1 cellular context compared by ENCODE assay signal in genomic region chr19:45158503-45159026, GRCh38.
TF ChIP-seq lines count a peak whose summit lies in the region.

No MANE protein-coding gene starts in this region.

TF ChIP-seq in WTC11, 78 proteins besides CTCF, POLR2A, EP300 and RAD21 (continued from another document):
- TF ChIP-seq, protein P1, sequence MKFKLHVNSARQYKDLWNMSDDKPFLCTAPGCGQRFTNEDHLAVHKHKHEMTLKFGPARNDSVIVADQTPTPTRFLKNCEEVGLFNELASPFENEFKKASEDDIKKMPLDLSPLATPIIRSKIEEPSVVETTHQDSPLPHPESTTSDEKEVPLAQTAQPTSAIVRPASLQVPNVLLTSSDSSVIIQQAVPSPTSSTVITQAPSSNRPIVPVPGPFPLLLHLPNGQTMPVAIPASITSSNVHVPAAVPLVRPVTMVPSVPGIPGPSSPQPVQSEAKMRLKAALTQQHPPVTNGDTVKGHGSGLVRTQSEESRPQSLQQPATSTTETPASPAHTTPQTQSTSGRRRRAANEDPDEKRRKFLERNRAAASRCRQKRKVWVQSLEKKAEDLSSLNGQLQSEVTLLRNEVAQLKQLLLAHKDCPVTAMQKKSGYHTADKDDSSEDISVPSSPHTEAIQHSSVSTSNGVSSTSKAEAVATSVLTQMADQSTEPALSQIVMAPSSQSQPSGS (CRISPR knock-in tag; IDR thresholded peaks at IDR 0.05; ENCODE audit: borderline replicate concordance, low read depth), result no peak
- no peak for TF ChIP-seq E2F1 (CRISPR knock-in tag; IDR thresholded peaks at IDR 0.05)
- TF ChIP-seq CREM (CRISPR knock-in tag; IDR thresholded peaks at IDR 0.05), result no peak
- TF ChIP-seq ELF4 (CRISPR knock-in tag; IDR thresholded peaks at IDR 0.05; ENCODE audit: low read depth), result no peak
- TF ChIP-seq NFYB (CRISPR knock-in tag; conservative IDR thresholded peaks at IDR 0.05; ENCODE audit: low read depth), result no peak
- no peak for TF ChIP-seq ZBTB21 (CRISPR knock-in tag; IDR thresholded peaks at IDR 0.05; ENCODE audit: borderline replicate concordance)
- TF ChIP-seq MAX (CRISPR knock-in tag; IDR thresholded peaks at IDR 0.05), result no peak
- TF ChIP-seq ESRRA (CRISPR knock-in tag; IDR thresholded peaks at IDR 0.05; ENCODE audit: borderline replicate concordance), result no peak
- TF ChIP-seq ATF6 (CRISPR knock-in tag; IDR thresholded peaks at IDR 0.05), result no peak
- TF ChIP-seq NR3C1 (CRISPR knock-in tag; conservative IDR thresholded peaks at IDR 0.05; ENCODE audit: low read depth), result no peak
- TF ChIP-seq, protein P2, sequence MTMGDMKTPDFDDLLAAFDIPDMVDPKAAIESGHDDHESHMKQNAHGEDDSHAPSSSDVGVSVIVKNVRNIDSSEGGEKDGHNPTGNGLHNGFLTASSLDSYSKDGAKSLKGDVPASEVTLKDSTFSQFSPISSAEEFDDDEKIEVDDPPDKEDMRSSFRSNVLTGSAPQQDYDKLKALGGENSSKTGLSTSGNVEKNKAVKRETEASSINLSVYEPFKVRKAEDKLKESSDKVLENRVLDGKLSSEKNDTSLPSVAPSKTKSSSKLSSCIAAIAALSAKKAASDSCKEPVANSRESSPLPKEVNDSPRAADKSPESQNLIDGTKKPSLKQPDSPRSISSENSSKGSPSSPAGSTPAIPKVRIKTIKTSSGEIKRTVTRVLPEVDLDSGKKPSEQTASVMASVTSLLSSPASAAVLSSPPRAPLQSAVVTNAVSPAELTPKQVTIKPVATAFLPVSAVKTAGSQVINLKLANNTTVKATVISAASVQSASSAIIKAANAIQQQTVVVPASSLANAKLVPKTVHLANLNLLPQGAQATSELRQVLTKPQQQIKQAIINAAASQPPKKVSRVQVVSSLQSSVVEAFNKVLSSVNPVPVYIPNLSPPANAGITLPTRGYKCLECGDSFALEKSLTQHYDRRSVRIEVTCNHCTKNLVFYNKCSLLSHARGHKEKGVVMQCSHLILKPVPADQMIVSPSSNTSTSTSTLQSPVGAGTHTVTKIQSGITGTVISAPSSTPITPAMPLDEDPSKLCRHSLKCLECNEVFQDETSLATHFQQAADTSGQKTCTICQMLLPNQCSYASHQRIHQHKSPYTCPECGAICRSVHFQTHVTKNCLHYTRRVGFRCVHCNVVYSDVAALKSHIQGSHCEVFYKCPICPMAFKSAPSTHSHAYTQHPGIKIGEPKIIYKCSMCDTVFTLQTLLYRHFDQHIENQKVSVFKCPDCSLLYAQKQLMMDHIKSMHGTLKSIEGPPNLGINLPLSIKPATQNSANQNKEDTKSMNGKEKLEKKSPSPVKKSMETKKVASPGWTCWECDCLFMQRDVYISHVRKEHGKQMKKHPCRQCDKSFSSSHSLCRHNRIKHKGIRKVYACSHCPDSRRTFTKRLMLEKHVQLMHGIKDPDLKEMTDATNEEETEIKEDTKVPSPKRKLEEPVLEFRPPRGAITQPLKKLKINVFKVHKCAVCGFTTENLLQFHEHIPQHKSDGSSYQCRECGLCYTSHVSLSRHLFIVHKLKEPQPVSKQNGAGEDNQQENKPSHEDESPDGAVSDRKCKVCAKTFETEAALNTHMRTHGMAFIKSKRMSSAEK (CRISPR knock-in tag; IDR thresholded peaks at IDR 0.05; ENCODE audit: borderline replicate concordance), result no peak
